In genomic region chr22:45211435-45211834, GRCh38 we compare ENCODE assay signal across 14 cellular contexts. TPM values are rescaled to one million over a fixed set of nuclear protein-coding genes. Genes with fewer than 3 reads are reported as not detected.
DNase-seq lines count a peak whose midpoint lies in the region; ATAC-seq and TF ChIP-seq lines count a peak whose summit lies in the region.
"Had no signal": no experiment of that assay in that cellular context is flagged by ENCODE, and none has a peak within 500 bp of the region (broad histone marks: within the 10 kb centered on the region; RNA-seq: fewer than 3 reads in every experiment).

No MANE protein-coding gene starts in this region.

- H3K79me2 ChIP-seq in ACC112 (ENCODE audit: control insufficient read depth, insufficient read depth, low read length, unreplicated experiment): peaks cover 13% of the 10 kb centered on the region
- no peaks in the 10 kb centered on the region for H3K79me2 ChIP-seq in fibroblast of lung (ENCODE audit: control insufficient read depth, insufficient read depth, low read length)

- H3K27ac ChIP-seq in ACC112 (ENCODE audit: low read depth, low read length) (peak overlapping the region; percentile 74), fibroblast of lung (ENCODE audit: insufficient read depth, low read length) (peak overlapping the region; percentile 71), gastrocnemius medialis (peak overlapping the region in 3 of 4 donors; percentile 65 to 67 (median 66))
- H3K27ac ChIP-seq: KMS-11, SJCRH30 had no signal

- peak overlapping the region; percentile 79 for H3K4me2 ChIP-seq in fibroblast of lung (ENCODE audit: extremely low read depth, insufficient read depth, low read length)
- H3K4me2 ChIP-seq: KMS-11 had no signal

- no peaks in the 10 kb centered on the region for H3K36me3 ChIP-seq in ACC112 (ENCODE audit: insufficient read depth, low read length)
- peaks cover 44% of the 10 kb centered on the region for H3K36me3 ChIP-seq in NT2/D1 (ENCODE audit: insufficient read depth, insufficient read length, low read length)
- H3K36me3 ChIP-seq in fibroblast of lung (ENCODE audit: control insufficient read depth, insufficient read depth, low read length): peaks cover 2% of the 10 kb centered on the region
- peaks cover 0 to 5% of the 10 kb centered on the region in 2 donors for H3K36me3 ChIP-seq in gastrocnemius medialis
- H3K36me3 ChIP-seq: SJCRH30 had no signal

- in situ Hi-C loops in gastrocnemius medialis (cut with MboI; ENCODE audit: low sequenced_read_pairs in 4 of 4): no loop called here

- H3K4me1 ChIP-seq in ACC112 (ENCODE audit: control insufficient read depth, insufficient read depth, low read length, unreplicated experiment) (peaks cover 32% of the 10 kb centered on the region), NT2/D1 (ENCODE audit: insufficient read depth, insufficient read length) (peaks cover 23% of the 10 kb centered on the region), fibroblast of lung (ENCODE audit: control insufficient read depth, extremely low read depth, insufficient read depth, low read length) (peaks cover 25% of the 10 kb centered on the region), gastrocnemius medialis (peaks cover 13 to 17% of the 10 kb centered on the region in 2 donors)
- H3K4me1 ChIP-seq: SJCRH30 had no signal

- no peak for TF ChIP-seq POLR2A in gastrocnemius medialis (IDR thresholded peaks at IDR 0.05)

- H2AFZ ChIP-seq in ACC112 (ENCODE audit: low read length, unreplicated experiment): peak overlapping the region; percentile 38
- H2AFZ ChIP-seq in fibroblast of lung (ENCODE audit: low read length): no peak overlapping the region

- no peaks in the 10 kb centered on the region for H3K27me3 ChIP-seq in ACC112 (ENCODE audit: insufficient read depth, low read length)
- no peaks in the 10 kb centered on the region for H3K27me3 ChIP-seq in NT2/D1 (ENCODE audit: insufficient read depth, insufficient read length)
- no peaks in the 10 kb centered on the region for H3K27me3 ChIP-seq in fibroblast of lung (ENCODE audit: control insufficient read depth, insufficient read depth, low read length)
- H3K27me3 ChIP-seq in gastrocnemius medialis: no peaks in the 10 kb centered on the region
- H3K27me3 ChIP-seq: SJCRH30, tibial nerve had no signal

- H3K9me3 ChIP-seq in NT2/D1 (ENCODE audit: insufficient read depth, low read length) (no peaks in the 10 kb centered on the region), fibroblast of lung (ENCODE audit: control insufficient read depth, insufficient read depth, low read depth, low read length) (no peaks in the 10 kb centered on the region), gastrocnemius medialis (no peaks in the 10 kb centered on the region)
- H3K9me3 ChIP-seq: SJCRH30, tibial nerve had no signal

- H3K9ac ChIP-seq in NT2/D1 (ENCODE audit: insufficient read length, low read depth): peak overlapping the region; percentile 6
- H3K9ac ChIP-seq in fibroblast of lung (ENCODE audit: insufficient read depth, low read length): peak overlapping the region; percentile 33
- H3K9ac ChIP-seq: KMS-11 had no signal

- H3K4me3 ChIP-seq in ACC112 (ENCODE audit: low read depth, low read length) (peak overlapping the region; percentile 80), NT2/D1 (ENCODE audit: insufficient read length, low read depth) (no peak overlapping the region), fibroblast of lung (replicated peaks in 1 of 4; ENCODE audit: control extremely low read depth in 1 of 4, insufficient read depth in 1 of 4, low read depth in 3 of 4, low read length in 4 of 4) (peak overlapping the region in 3 of 4 experiments; percentile 2 to 57 (median 5)), gastrocnemius medialis (peak overlapping the region; percentile 55 to 66 (median 56))

- intact Hi-C loops in gastrocnemius medialis (cut with DNase I; ENCODE audit: low total_unique reads): no loop called here

- H4K20me1 ChIP-seq in fibroblast of lung (ENCODE audit: control insufficient read depth, extremely low read depth, insufficient read depth, low read length): peaks cover under 1% of the 10 kb centered on the region

- ATAC-seq in gastrocnemius medialis (no peak), HG03469 (IDR thresholded peaks at IDR 0.05; ENCODE audit: unreplicated experiment) (no peak), HG03521 (IDR thresholded peaks at IDR 0.05; ENCODE audit: unreplicated experiment) (no peak)
- ATAC-seq: activated CD4-positive, CD25-positive, alpha-beta regulatory T cell treated with anti-CD3 and anti-CD28 coated beads, Interleukin-2, amount 50 U/mL, for 24 hours; activated T-cell treated with anti-CD3 and anti-CD28 coated beads, Interleukin-2, amount 50 U/mL, for 4 hours had no signal

- TF ChIP-seq CTCF in fibroblast of lung (conservative IDR thresholded peaks at IDR 0.05 in 1 of 2, IDR thresholded peaks at IDR 0.05 in 1 of 2; ENCODE audit: low read depth in 1 of 2, low read length in 2 of 2): no peak
- no peak for TF ChIP-seq CTCF in gastrocnemius medialis (IDR thresholded peaks at IDR 0.05 in 4 of 5, conservative IDR thresholded peaks at IDR 0.05 in 1 of 5)

- DNase-seq in NT2/D1 (ENCODE audit: low read depth, low spot score): no peak
- DNase-seq in fibroblast of lung (ENCODE audit: low read depth in 2 of 2): no peak
- no peak for DNase-seq in gastrocnemius medialis
- DNase-seq in 8988T: no peak
- no peak for DNase-seq in germinal center (ENCODE audit: low spot score)
- DNase-seq: activated T-cell treated with anti-CD3 and anti-CD28 coated beads, Interleukin-2, amount 50 U/mL, for 4 hours; NCI-H1694; SJCRH30 had no signal

RNA-seq across cellular contexts. Expression of gene KIAA0930, which starts 29.3 kb away (rescaled TPM):
- total RNA-seq in fibroblast of lung: 20.5 and 30.9 TPM in 2 replicates
- 28.2 and 38.2 TPM in 2 replicates for polyA plus RNA-seq in fibroblast of lung
- 27.0 and 40.8 TPM in 2 replicates for polyA plus RNA-seq in fibroblast of lung (2012)
- polyA minus RNA-seq in fibroblast of lung (ENCODE audit: low replicate concordance): 31.9 and 49.4 TPM in 2 replicates
- 10 to 100 TPM; 45.1 to 99.9 (median 53.7) TPM for total RNA-seq in gastrocnemius medialis

RNA-seq across cellular contexts. Expression of gene NUP50, which starts 47.7 kb away (rescaled TPM):
- 29.2 and 32.6 TPM in 2 replicates for total RNA-seq in fibroblast of lung
- 17.4 and 33.5 TPM in 2 replicates for polyA plus RNA-seq in fibroblast of lung
- polyA plus RNA-seq in fibroblast of lung (2012): 19.4 and 30.3 TPM in 2 replicates
- 13.2 and 24.7 TPM in 2 replicates for polyA minus RNA-seq in fibroblast of lung (ENCODE audit: low replicate concordance)
- 10 to 100 TPM; 18.0 to 30.6 (median 26.3) TPM for total RNA-seq in gastrocnemius medialis
